11 cellular contexts compared by ENCODE assay signal in the genomic region with DNA sequence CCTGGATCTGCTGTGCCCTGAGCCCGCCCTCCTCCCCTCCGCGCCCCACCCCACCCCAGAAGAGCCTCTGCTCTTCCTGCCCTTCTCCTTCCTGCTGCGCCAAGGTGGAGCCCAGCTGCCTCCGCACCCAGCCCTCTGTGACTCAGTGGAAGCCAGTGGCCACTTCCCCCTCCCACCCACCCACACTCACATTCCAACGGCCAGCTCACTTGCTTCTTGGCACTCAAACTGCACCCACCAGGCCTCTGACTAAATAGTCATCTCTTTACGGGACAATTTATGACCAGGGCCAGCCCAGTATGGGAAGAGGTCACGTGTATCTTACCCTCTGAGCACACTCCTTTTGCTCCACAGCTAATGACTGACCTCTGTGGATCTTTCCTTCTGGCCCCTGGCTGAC.
DNase-seq lines count a peak whose midpoint lies in the region; ATAC-seq, FAIRE-seq and TF ChIP-seq lines count a peak whose summit lies in the region.
"Had no signal": no experiment of that assay in that cellular context is flagged by ENCODE, and none has a peak within 500 bp of the region (broad histone marks: within the 10 kb centered on the region; RNA-seq: fewer than 3 reads in every experiment).

No MANE protein-coding gene starts in this region.

- peaks cover 7% of the 10 kb centered on the region for H3K4me1 ChIP-seq in mucosa of descending colon (ENCODE audit: low read depth)

- peak; percentile 44; the same call in 1 of the 2 replicates for TF ChIP-seq EP300 in Ishikawa (IDR thresholded peaks at IDR 0.05; ENCODE audit: borderline replicate concordance)

- CTCF ChIA-PET in AG04450 (lab: Charles Lee): no interaction called here

- H3K27me3 ChIP-seq in AG04450 (ENCODE audit: control insufficient read depth, insufficient read depth, low read length) (no peaks in the 10 kb centered on the region), bronchial epithelial cell (ENCODE audit: control insufficient read depth, insufficient read depth, low read length) (no peaks in the 10 kb centered on the region)

- H3K36me3 ChIP-seq in bronchial epithelial cell (ENCODE audit: control insufficient read depth, insufficient read depth, low read length) (no peaks in the 10 kb centered on the region), mucosa of descending colon (ENCODE audit: low read depth) (no peaks in the 10 kb centered on the region)

- intact Hi-C loops in mucosa of descending colon (cut with DNase I, micrococcal nuclease): loop anchor here in 1 of 2 donors (10.0 kb wide), 1 partner anchor 194 kb away; no protein-coding TSS in a partner anchor

- TF ChIP-seq POLR2A in GM18505 (IDR thresholded peaks at IDR 0.05; ENCODE audit: borderline replicate concordance, extremely low read depth, insufficient read depth, insufficient read length): no peak

- H3K9me3 ChIP-seq in AG04450 (ENCODE audit: control insufficient read depth, insufficient read depth, low read length) (no peaks in the 10 kb centered on the region), mucosa of descending colon (no peaks in the 10 kb centered on the region)

- TF ChIP-seq RAD21 in Ishikawa (IDR thresholded peaks at IDR 0.05; ENCODE audit: low read depth): 0 out of 2 replicates have a peak, but pooled peaks have one; percentile 7

- H3K4me3 ChIP-seq in AG04450 (ENCODE audit: low read depth, low read length) (no peak overlapping the region), bronchial epithelial cell (ENCODE audit: low read depth, low read length) (no peak overlapping the region), mucosa of descending colon (no peak overlapping the region)

- no peak for TF ChIP-seq CTCF in AG04450 (IDR thresholded peaks at IDR 0.05; ENCODE audit: low read depth, low read length)
- no peak for TF ChIP-seq CTCF in bronchial epithelial cell (IDR thresholded peaks at IDR 0.05; ENCODE audit: insufficient read depth, low read length, severe bottlenecking)
- TF ChIP-seq CTCF in mucosa of descending colon (IDR thresholded peaks at IDR 0.05): no peak

- FAIRE-seq in bronchial epithelial cell (lab: Jason Lieb, UNC): no peak

- POLR2A ChIA-PET in AG04450 (lab: Yijun Ruan, JAX): interaction anchor here (0.7 to 1.9 kb wide), 4 partner anchors 13 to 185 kb away, joined by 3 to 6 read pairs (median 4); a partner anchor contains a TSS

- peak overlapping the region; percentile 21 for H3K27ac ChIP-seq in AG04450 (ENCODE audit: low read depth, low read length)
- H3K27ac ChIP-seq: VCaP had no signal

- DNase-seq in AG04450 (ENCODE audit: low read depth, low spot score): peak; percentile 45
- peak; percentile 93 for DNase-seq in bronchial epithelial cell (ENCODE audit: low read depth)
- peak; percentile 51 to 81 (median 71) for DNase-seq in mucosa of descending colon
- no peak for DNase-seq in cerebellar nuclear complex (lab: John Stamatoyannopoulos, UW)
- DNase-seq: anterior cingulate cortex; stimulated activated CD4-positive, alpha-beta T cell treated with anti-CD3 and anti-CD28 coated beads, Interleukin-2, amount 100 ng/mL, for 48 hours had no signal

- ATAC-seq in mucosa of descending colon: peak; percentile 87
- no peak for ATAC-seq in GM18505 (IDR thresholded peaks at IDR 0.05; ENCODE audit: unreplicated experiment)
- no peak for ATAC-seq in HG03457 (IDR thresholded peaks at IDR 0.05; ENCODE audit: unreplicated experiment)
- ATAC-seq in HG02678 (IDR thresholded peaks at IDR 0.05; ENCODE audit: unreplicated experiment): no peak

TF ChIP-seq in Ishikawa, 13 proteins besides CTCF, POLR2A, EP300 and RAD21:
- TF ChIP-seq, protein P1, sequence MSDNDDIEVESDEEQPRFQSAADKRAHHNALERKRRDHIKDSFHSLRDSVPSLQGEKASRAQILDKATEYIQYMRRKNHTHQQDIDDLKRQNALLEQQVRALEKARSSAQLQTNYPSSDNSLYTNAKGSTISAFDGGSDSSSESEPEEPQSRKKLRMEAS (IDR thresholded peaks at IDR 0.05): peak; percentile 84
- TF ChIP-seq TAF1 (IDR thresholded peaks at IDR 0.05; ENCODE audit: low read depth) (no peak), YY1 (IDR thresholded peaks at IDR 0.05; ENCODE audit: low read depth) (no peak), NFIC (IDR thresholded peaks at IDR 0.05) (peak; percentile 79), EGR1 (IDR thresholded peaks at IDR 0.05) (peak; percentile 66), TEAD4 (IDR thresholded peaks at IDR 0.05) (peak; percentile 74), TCF12 (IDR thresholded peaks at IDR 0.05; ENCODE audit: low read depth) (no peak; the same call in 1 of the 2 replicates), FOXM1 (IDR thresholded peaks at IDR 0.05; ENCODE audit: borderline replicate concordance, low read depth) (peak; percentile 43; the same call in 1 of the 2 replicates)
- TF ChIP-seq, protein P2, sequence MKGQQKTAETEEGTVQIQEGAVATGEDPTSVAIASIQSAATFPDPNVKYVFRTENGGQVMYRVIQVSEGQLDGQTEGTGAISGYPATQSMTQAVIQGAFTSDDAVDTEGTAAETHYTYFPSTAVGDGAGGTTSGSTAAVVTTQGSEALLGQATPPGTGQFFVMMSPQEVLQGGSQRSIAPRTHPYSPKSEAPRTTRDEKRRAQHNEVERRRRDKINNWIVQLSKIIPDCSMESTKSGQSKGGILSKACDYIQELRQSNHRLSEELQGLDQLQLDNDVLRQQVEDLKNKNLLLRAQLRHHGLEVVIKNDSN (IDR thresholded peaks at IDR 0.05): peak; percentile 85

Comparison
In these comparisons a context has a peak if more than half of its experiments do, and no peak if none do; other contexts are left out.
1. DNase-seq: peak in AG04450 (single experiment), bronchial epithelial cell (single experiment) and mucosa of descending colon (3 of 3); none in cerebellar nuclear complex (0 of 2).